8 cellular contexts compared by ENCODE assay signal in genomic region chr12:6267007-6267721, GRCh38. TPM values are rescaled to one million over a fixed set of nuclear protein-coding genes. Genes with fewer than 3 reads are reported as not detected.
DNase-seq lines count a peak whose midpoint lies in the region; ATAC-seq and TF ChIP-seq lines count a peak whose summit lies in the region.

No MANE protein-coding gene starts in this region.

- peaks cover 7% of the 10 kb centered on the region for H3K4me1 ChIP-seq in endodermal cell (ENCODE audit: control insufficient read depth, insufficient read depth, low read length)

- no peaks in the 10 kb centered on the region for H3K36me3 ChIP-seq in endodermal cell (ENCODE audit: control insufficient read depth, insufficient read depth, low read length)

- H3K4me3 Mint-ChIP-seq in endodermal cell: no peak overlapping the region

- no peaks in the 10 kb centered on the region for H3K9me3 ChIP-seq in endodermal cell (ENCODE audit: control insufficient read depth, low read length)

- no peak overlapping the region for H3K27ac Mint-ChIP-seq in endodermal cell

- DNase-seq in GM10266 (ENCODE audit: extremely low spot score) (peak; percentile 42), NCI-H2171 treated with DMSO at 0.1 percent for 48 hours (lab: John Stamatoyannopoulos, UW) (peak; percentile 59), endodermal cell (no peak), retina (no peak), NCI-H526 (lab: John Stamatoyannopoulos, UW) (no peak)
- DNase-seq in stimulated activated CD4-positive, alpha-beta T cell treated with anti-CD3 and anti-CD28 coated beads, Interleukin-12 subunit alpha, Interleukin-12 subunit beta, amount 100 ng/mL, for 4 hours: peak; percentile 26

- WGBS in endodermal cell (ENCODE audit: insufficient coverage in 1 of 2, insufficient read length in 1 of 2), 2 experiments: 92 to 93% methylated on average over 5 to 12 of the region's 12 CpGs

- no peak overlapping the region for H3K9ac ChIP-seq in endodermal cell (ENCODE audit: extremely low read depth, low read length, poor library complexity, severe bottlenecking)

- no peak overlapping the region for H3K4me3 ChIP-seq in endodermal cell (ENCODE audit: low read length)

- no peak overlapping the region for H3K27ac ChIP-seq in endodermal cell (ENCODE audit: low read depth, low read length)

- H3K9me3 Mint-ChIP-seq in endodermal cell: no peaks in the 10 kb centered on the region

- H3K4me1 Mint-ChIP-seq in endodermal cell: peaks cover 40% of the 10 kb centered on the region

- no peaks in the 10 kb centered on the region for H3K27me3 ChIP-seq in endodermal cell (ENCODE audit: control insufficient read depth, insufficient read depth, low read length, poor library complexity, severe bottlenecking)

- TF ChIP-seq CTCF in GM10266 (IDR thresholded peaks at IDR 0.05; ENCODE audit: control insufficient read depth, insufficient read depth, low read depth, missing control alignments) (no peak), endodermal cell (conservative IDR thresholded peaks at IDR 0.05) (peak; percentile 43)

- no peaks in the 10 kb centered on the region for H3K36me3 Mint-ChIP-seq in endodermal cell (ENCODE audit: low read depth)

- ATAC-seq in GM18498 (IDR thresholded peaks at IDR 0.05; ENCODE audit: unreplicated experiment) (no peak), GM18867 (IDR thresholded peaks at IDR 0.05; ENCODE audit: unreplicated experiment) (no peak)

- no peaks in the 10 kb centered on the region for H3K27me3 Mint-ChIP-seq in endodermal cell (ENCODE audit: insufficient read depth)

RNA-seq across cellular contexts. Expression of gene PLEKHG6, which starts 43.3 kb away (rescaled TPM):
- 10 to 100 TPM; 24.8 to 37.2 TPM for total RNA-seq in endodermal cell
- 7.1 TPM for polyA plus RNA-seq in endodermal cell (2013, experiment 1 of 2)
- 4.6 TPM for polyA plus RNA-seq in endodermal cell (2013, experiment 2 of 2)

Comparison
In these comparisons a context has a peak if more than half of its experiments do, and no peak if none do; other contexts are left out.
1. DNase-seq: peak in GM10266 (single experiment), NCI-H2171 treated with DMSO at 0.1 percent for 48 hours (single experiment) and stimulated activated CD4-positive, alpha-beta T cell treated with anti-CD3 and anti-CD28 coated beads, Interleukin-12 subunit alpha, Interleukin-12 subunit beta, amount 100 ng/mL, for 4 hours (single experiment); none in endodermal cell (single experiment), retina (single experiment) and NCI-H526 (0 of 2).